Comparison of ENCODE assay signal across 32 cellular contexts in the genomic region with DNA sequence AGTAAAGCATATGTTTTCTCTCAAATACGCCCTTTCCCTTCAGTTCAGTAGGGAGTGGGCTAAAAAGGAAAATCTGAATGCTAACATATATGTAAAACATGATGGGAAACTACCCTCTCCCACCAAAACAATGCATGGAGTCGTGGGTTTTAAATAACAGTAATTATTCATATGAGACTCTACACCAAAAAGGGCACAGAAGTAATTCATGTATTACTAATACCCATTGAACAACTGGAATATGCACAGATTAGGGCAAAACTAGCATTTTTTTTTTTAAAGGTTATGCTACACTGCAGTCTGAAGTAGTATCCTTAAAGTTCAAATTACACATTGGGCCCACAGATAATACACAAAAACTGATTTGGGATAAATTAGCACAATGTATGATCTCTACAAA. TPM values are rescaled to one million over a fixed set of nuclear protein-coding genes. Genes with fewer than 3 reads are reported as not detected.
DNase-seq lines count a peak whose midpoint lies in the region; ATAC-seq, FAIRE-seq and TF ChIP-seq lines count a peak whose summit lies in the region.
"Had no signal": no experiment of that assay in that cellular context is flagged by ENCODE, and none has a peak within 500 bp of the region (broad histone marks: within the 10 kb centered on the region; RNA-seq: fewer than 3 reads in every experiment).

No MANE protein-coding gene starts in this region.

- H3K4me3 Mint-ChIP-seq in brain (peak overlapping the region; percentile 46 to 97 (median 64)), nephron progenitor cell (peak overlapping the region; percentile 33)
- H3K4me3 Mint-ChIP-seq in activated CD4-positive, alpha-beta T cell treated with anti-CD3 and anti-CD28 coated beads, Interleukin-2, amount 10 ng/mL, durations not matched to agents 7 days and 5 days: no peak overlapping the region
- no peak overlapping the region for H3K4me3 Mint-ChIP-seq in T-helper 2 cell treated with Interferon-gamma antibody and Interleukin-4, amounts not matched to agents 5 μg/mL and 100 μg/mL, for 36 hours
- H3K4me3 Mint-ChIP-seq: activated CD4-positive, alpha-beta memory T cell treated with anti-CD3 and anti-CD28 coated beads, Interleukin-2, amount 10 ng/mL, durations not matched to agents 7 days and 5 days; endodermal cell; stimulated activated effector memory CD8-positive, alpha-beta T cell treated with anti-CD3 and anti-CD28 coated beads, Interleukin-12 subunit alpha, Interleukin-12 subunit beta, amount 100 ng/mL, for 72 hours had no signal

- H3K4me1 Mint-ChIP-seq in brain (peaks cover 68% of the 10 kb centered on the region), nephron progenitor cell (peaks cover 33% of the 10 kb centered on the region)
- peaks cover 38% of the 10 kb centered on the region for H3K4me1 Mint-ChIP-seq in activated CD4-positive, alpha-beta T cell treated with anti-CD3 and anti-CD28 coated beads, Interleukin-2, amount 10 ng/mL, durations not matched to agents 7 days and 5 days
- H3K4me1 Mint-ChIP-seq in T-helper 2 cell treated with Interferon-gamma antibody and Interleukin-4, amounts not matched to agents 5 μg/mL and 100 μg/mL, for 36 hours (ENCODE audit: low read depth): peaks cover 27% of the 10 kb centered on the region

- H3K27me3 Mint-ChIP-seq in brain (peaks cover 3% of the 10 kb centered on the region), nephron progenitor cell (ENCODE audit: low read depth, poor library complexity) (no peaks in the 10 kb centered on the region)
- H3K27me3 Mint-ChIP-seq in activated CD4-positive, alpha-beta T cell treated with anti-CD3 and anti-CD28 coated beads, Interleukin-2, amount 10 ng/mL, durations not matched to agents 7 days and 5 days: no peaks in the 10 kb centered on the region
- H3K27me3 Mint-ChIP-seq in T-helper 2 cell treated with Interferon-gamma antibody and Interleukin-4, amounts not matched to agents 5 μg/mL and 100 μg/mL, for 36 hours (ENCODE audit: low read depth): no peaks in the 10 kb centered on the region
- H3K27me3 Mint-ChIP-seq: activated CD4-positive, alpha-beta memory T cell treated with anti-CD3 and anti-CD28 coated beads, Interleukin-2, amount 10 ng/mL, durations not matched to agents 7 days and 5 days had no signal

- peak; percentile 48 for FAIRE-seq in H54 (lab: Jason Lieb, UNC)
- FAIRE-seq: A549 had no signal

- H3K36me3 Mint-ChIP-seq in brain: peaks cover 9% of the 10 kb centered on the region
- peaks cover 18% of the 10 kb centered on the region for H3K36me3 Mint-ChIP-seq in nephron progenitor cell (ENCODE audit: low read depth)
- peaks cover 36% of the 10 kb centered on the region for H3K36me3 Mint-ChIP-seq in activated CD4-positive, alpha-beta T cell treated with anti-CD3 and anti-CD28 coated beads, Interleukin-2, amount 10 ng/mL, durations not matched to agents 7 days and 5 days (ENCODE audit: low read depth)
- H3K36me3 Mint-ChIP-seq in T-helper 2 cell treated with Interferon-gamma antibody and Interleukin-4, amounts not matched to agents 5 μg/mL and 100 μg/mL, for 36 hours (ENCODE audit: low read depth): peaks cover 25% of the 10 kb centered on the region

- no peak overlapping the region for H3K27ac ChIP-seq in BLaER1 treated with 17β-estradiol and CSF1 and Interleukin-3, amounts not matched to agents 10 nM and 100 nM
- H3K27ac ChIP-seq: A549, ascending aorta, heart right ventricle, KMS-11, ovary, upper lobe of right lung had no signal

- TF ChIP-seq CTCF in brain (conservative IDR thresholded peaks at IDR 0.05) (no peak), nephron progenitor cell (IDR thresholded peaks at IDR 0.05) (no peak)

- CTCF ChIA-PET in activated CD4-positive, alpha-beta T cell treated with anti-CD3 and anti-CD28 coated beads, Interleukin-2, amount 10 ng/mL, durations not matched to agents 7 days and 5 days (lab: Charles Lee): interaction anchor here (1.4 kb wide), 1 partner anchor 9 kb away, joined by 3 read pairs; no protein-coding TSS in a partner anchor

- no peak overlapping the region for H3K9ac ChIP-seq in BLaER1 treated with 17β-estradiol and CSF1 and Interleukin-3, amounts not matched to agents 10 nM and 100 nM
- H3K9ac ChIP-seq: KMS-11 had no signal

- H3K4me2 ChIP-seq in BLaER1 treated with 17β-estradiol and CSF1 and Interleukin-3, amounts not matched to agents 10 nM and 100 nM: peak overlapping the region in 10 of 11 experiments; percentile 17 to 92 (median 47); a peak in 17 of 22 replicates
- H3K4me2 ChIP-seq: A549, KMS-11 had no signal

- H3K27me3 ChIP-seq in BLaER1 treated with 17β-estradiol and CSF1 and Interleukin-3, amounts not matched to agents 10 nM and 100 nM: no peaks in the 10 kb centered on the region
- H3K27me3 ChIP-seq: ascending aorta, heart right ventricle, ovary, upper lobe of right lung had no signal

- H3K27ac Mint-ChIP-seq in brain: peak overlapping the region in 1 of 5 experiments; percentile 7
- no peak overlapping the region for H3K27ac Mint-ChIP-seq in nephron progenitor cell
- H3K27ac Mint-ChIP-seq in activated CD4-positive, alpha-beta T cell treated with anti-CD3 and anti-CD28 coated beads, Interleukin-2, amount 10 ng/mL, durations not matched to agents 7 days and 5 days: no peak overlapping the region
- H3K27ac Mint-ChIP-seq in T-helper 2 cell treated with Interferon-gamma antibody and Interleukin-4, amounts not matched to agents 5 μg/mL and 100 μg/mL, for 36 hours: no peak overlapping the region
- H3K27ac Mint-ChIP-seq: activated CD4-positive, alpha-beta memory T cell treated with anti-CD3 and anti-CD28 coated beads, Interleukin-2, amount 10 ng/mL, durations not matched to agents 7 days and 5 days; activated T-helper 2 cell treated with anti-CD3 and anti-CD28 coated beads, Interferon-gamma antibody, Interleukin-2, Interleukin-4, amounts not matched to agents 10 μg/mL and 5 μg/mL and 100 μg/mL, durations not matched to agents 14 hours and 24 hours and 36 hours; endodermal cell; stimulated activated effector memory CD8-positive, alpha-beta T cell treated with anti-CD3 and anti-CD28 coated beads, Interleukin-12 subunit alpha, Interleukin-12 subunit beta, amount 100 ng/mL, for 72 hours had no signal

- TF ChIP-seq POLR2A in H54 (IDR thresholded peaks at IDR 0.05; ENCODE audit: low read depth, low read length): no peak

- H4K20me1 ChIP-seq in BLaER1 treated with 17β-estradiol and CSF1 and Interleukin-3, amounts not matched to agents 10 nM and 100 nM: peaks cover 0 to 80% (median 32%) of the 10 kb centered on the region in 11 experiments; a peak in 17 of 22 replicates

- peaks cover 17 to 58% (median 29%) of the 10 kb centered on the region in 10 experiments for H3K4me1 ChIP-seq in BLaER1 treated with 17β-estradiol and CSF1 and Interleukin-3, amounts not matched to agents 10 nM and 100 nM

- no peaks in the 10 kb centered on the region for H3K9me3 ChIP-seq in BLaER1 treated with 17β-estradiol and CSF1 and Interleukin-3, amounts not matched to agents 10 nM and 100 nM (replicated peaks in 1 of 11)
- H3K9me3 ChIP-seq: A549, ascending aorta, HAP-1, heart right ventricle, ovary, upper lobe of right lung had no signal

- no peak for ATAC-seq in GM21381 (IDR thresholded peaks at IDR 0.05; ENCODE audit: unreplicated experiment)
- ATAC-seq in HG03469 (IDR thresholded peaks at IDR 0.05; ENCODE audit: unreplicated experiment): no peak
- ATAC-seq: A549; activated naive CD4-positive, alpha-beta T cell treated with anti-CD3 and anti-CD28 coated beads, Interleukin-2, amount 50 U/mL, for 72 hours; heart right ventricle; Panc1; stimulated activated effector memory CD8-positive, alpha-beta T cell treated with anti-CD3 and anti-CD28 coated beads, Interleukin-12 subunit alpha, Interleukin-12 subunit beta, amount 100 ng/mL, for 72 hours; upper lobe of right lung had no signal

- H3K9me3 Mint-ChIP-seq in brain (no peaks in the 10 kb centered on the region), nephron progenitor cell (no peaks in the 10 kb centered on the region)
- no peaks in the 10 kb centered on the region for H3K9me3 Mint-ChIP-seq in activated CD4-positive, alpha-beta T cell treated with anti-CD3 and anti-CD28 coated beads, Interleukin-2, amount 10 ng/mL, durations not matched to agents 7 days and 5 days
- H3K9me3 Mint-ChIP-seq in T-helper 2 cell treated with Interferon-gamma antibody and Interleukin-4, amounts not matched to agents 5 μg/mL and 100 μg/mL, for 36 hours: no peaks in the 10 kb centered on the region
- H3K9me3 Mint-ChIP-seq: activated CD4-positive, alpha-beta memory T cell treated with anti-CD3 and anti-CD28 coated beads, Interleukin-2, amount 10 ng/mL, durations not matched to agents 7 days and 5 days; activated naive CD4-positive, alpha-beta T cell treated with anti-CD3 and anti-CD28 coated beads, Interleukin-2, amount 50 U/mL, for 72 hours; activated T-helper 2 cell treated with anti-CD3 and anti-CD28 coated beads, Interferon-gamma antibody, Interleukin-2, Interleukin-4, amounts not matched to agents 10 μg/mL and 5 μg/mL and 100 μg/mL, durations not matched to agents 14 hours and 24 hours and 36 hours; endodermal cell; nephron; stimulated activated effector memory CD8-positive, alpha-beta T cell treated with anti-CD3 and anti-CD28 coated beads, Interleukin-12 subunit alpha, Interleukin-12 subunit beta, amount 100 ng/mL, for 72 hours had no signal

- POLR2A ChIA-PET in activated CD4-positive, alpha-beta T cell treated with anti-CD3 and anti-CD28 coated beads, Interleukin-2, amount 10 ng/mL, durations not matched to agents 7 days and 5 days (lab: Charles Lee): no interaction called here

- no peak overlapping the region; a peak in 1 of 20 replicates for H3K4me3 ChIP-seq in BLaER1 treated with 17β-estradiol and CSF1 and Interleukin-3, amounts not matched to agents 10 nM and 100 nM
- H3K4me3 ChIP-seq: A549, ascending aorta, HAP-1, heart right ventricle, ovary, upper lobe of right lung had no signal

- peaks cover 0 to 50% (median 28%) of the 10 kb centered on the region in 11 experiments; a peak in 16 of 22 replicates for H3K36me3 ChIP-seq in BLaER1 treated with 17β-estradiol and CSF1 and Interleukin-3, amounts not matched to agents 10 nM and 100 nM
- H3K36me3 ChIP-seq: ascending aorta, HAP-1, heart right ventricle, ovary, upper lobe of right lung had no signal

- no peak for DNase-seq in H54 (ENCODE audit: insufficient read length, low spot score)
- no peak for DNase-seq in nephron progenitor cell
- no peak for DNase-seq in activated CD4-positive, alpha-beta T cell treated with anti-CD3 and anti-CD28 coated beads, Interleukin-2, amount 10 ng/mL, durations not matched to agents 7 days and 5 days
- no peak for DNase-seq in T-helper 2 cell treated with Interferon-gamma antibody and Interleukin-4, amounts not matched to agents 5 μg/mL and 100 μg/mL, for 36 hours (ENCODE audit: low spot score)
- DNase-seq: activated CD4-positive, alpha-beta memory T cell treated with anti-CD3 and anti-CD28 coated beads, Interleukin-2, amount 10 ng/mL, durations not matched to agents 7 days and 5 days; activated CD4-positive, alpha-beta T cell treated with anti-CD3 and anti-CD28 coated beads for 1 hour; activated CD8-positive, alpha-beta memory T cell treated with anti-CD3 and anti-CD28 coated beads, Interleukin-2, amount 50 U/mL, for 4 hours; AML-193; central memory CD4-positive, alpha-beta T cell; DMS153; endodermal cell; heart right ventricle; midbrain; MM.1S; NCI-H2029; NCI-H526; ovary; SHP77; upper lobe of right lung had no signal

RNA-seq across cellular contexts. Expression of a gene that starts 8.1 kb away (rescaled TPM):
- 8.6 TPM for polyA plus RNA-seq in brain (ENCODE audit: insufficient read depth, low read depth, low replicate concordance)
- 10 to 100 TPM; 46.9 to 48.8 TPM for total RNA-seq in activated CD4-positive, alpha-beta T cell treated with anti-CD3 and anti-CD28 coated beads, Interleukin-2, amount 10 ng/mL, durations not matched to agents 7 days and 5 days

Comparison
In these comparisons a context has a peak if more than half of its experiments do, and no peak if none do; other contexts are left out.
1. H3K4me3 Mint-ChIP-seq: peak in brain (5 of 5) and nephron progenitor cell (single experiment); none in activated CD4-positive, alpha-beta T cell treated with anti-CD3 and anti-CD28 coated beads, Interleukin-2, amount 10 ng/mL, durations not matched to agents 7 days and 5 days (single experiment) and T-helper 2 cell treated with Interferon-gamma antibody and Interleukin-4, amounts not matched to agents 5 μg/mL and 100 μg/mL, for 36 hours (single experiment).